In genomic region chr2:111617299-111617803, GRCh38 we compare ENCODE assay signal across 14 cellular contexts.
A peak's percentile ranks its signal among the peaks of the same experiment; 100 is the strongest.
DNase-seq lines count a peak whose midpoint lies in the region; ATAC-seq, FAIRE-seq and TF ChIP-seq lines count a peak whose summit lies in the region.
"Had no signal": no experiment of that assay in that cellular context is flagged by ENCODE, and none has a peak within 500 bp of the region (broad histone marks: within the 10 kb centered on the region; RNA-seq: fewer than 3 reads in every experiment).

No MANE protein-coding gene starts in this region.

- H3K27ac Mint-ChIP-seq in type B pancreatic cell, result peak overlapping the region; percentile 12
- H3K27ac Mint-ChIP-seq: activated naive CD4-positive, alpha-beta T cell treated with anti-CD3 and anti-CD28 coated beads for 36 hours; stimulated activated naive CD8-positive, alpha-beta T cell treated with anti-CD3 and anti-CD28 coated beads, Interleukin-15, amount 100 ng/mL, for 72 hours had no signal

- H3K9me3 Mint-ChIP-seq in type B pancreatic cell, result no peaks in the 10 kb centered on the region
- H3K9me3 Mint-ChIP-seq: activated naive CD4-positive, alpha-beta T cell treated with anti-CD3 and anti-CD28 coated beads for 36 hours; stimulated activated naive CD8-positive, alpha-beta T cell treated with anti-CD3 and anti-CD28 coated beads, Interleukin-15, amount 100 ng/mL, for 72 hours had no signal

- intact Hi-C loops in dorsolateral prefrontal cortex (cut with DNase I), result no loop called here

- no peaks in the 10 kb centered on the region for H3K79me2 ChIP-seq in keratinocyte (ENCODE audit: control insufficient read depth, insufficient read depth, low read length)

- dilution Hi-C loops in keratinocyte (cut with MboI; ENCODE audit: extremely low pct_ligation_motif_present, low sequenced_read_pairs), result no loop called here

- no peak overlapping the region for H3K4me3 Mint-ChIP-seq in type B pancreatic cell
- H3K4me3 Mint-ChIP-seq: activated naive CD4-positive, alpha-beta T cell treated with anti-CD3 and anti-CD28 coated beads for 36 hours; stimulated activated naive CD8-positive, alpha-beta T cell treated with anti-CD3 and anti-CD28 coated beads, Interleukin-15, amount 100 ng/mL, for 72 hours had no signal

- in situ Hi-C loops in astrocyte of the spinal cord (cut with HindIII; ENCODE audit: low sequenced_read_pairs), result no loop called here

- H4K20me1 ChIP-seq in keratinocyte (ENCODE audit: control insufficient read depth, extremely low read depth, insufficient read depth, low read length), result no peaks in the 10 kb centered on the region

- H3K9me3 ChIP-seq in keratinocyte (ENCODE audit: control insufficient read depth, low read depth, low read length), result no peaks in the 10 kb centered on the region
- H3K9me3 ChIP-seq: esophagus squamous epithelium, MG63 had no signal

- H3K9me1 ChIP-seq in keratinocyte (ENCODE audit: control insufficient read depth, extremely low read depth, insufficient read depth, low read length), result no peaks in the 10 kb centered on the region

- no peaks in the 10 kb centered on the region for H3K27me3 Mint-ChIP-seq in type B pancreatic cell
- H3K27me3 Mint-ChIP-seq: stimulated activated naive CD8-positive, alpha-beta T cell treated with anti-CD3 and anti-CD28 coated beads, Interleukin-15, amount 100 ng/mL, for 72 hours had no signal

- no peak overlapping the region for H3K9ac ChIP-seq in keratinocyte (ENCODE audit: control insufficient read depth, extremely low read depth, insufficient read depth, low read length)

- H3K27ac ChIP-seq in keratinocyte (ENCODE audit: control insufficient read depth, insufficient read depth, low read length), result no peak overlapping the region
- H3K27ac ChIP-seq in dorsolateral prefrontal cortex, result no peak overlapping the region
- H3K27ac ChIP-seq: 22Rv1, VCaP had no signal

- no peaks in the 10 kb centered on the region for H3K36me3 Mint-ChIP-seq in type B pancreatic cell

- DNase-seq in DMS53 (lab: John Stamatoyannopoulos, UW), result peak; percentile 27
- DNase-seq in DMS53 treated with DMSO at 0.1 percent for 48 hours (lab: John Stamatoyannopoulos, UW; ENCODE audit: unreplicated experiment), result no peak
- DNase-seq in astrocyte of the spinal cord (ENCODE audit: low read depth, low spot score), result peak; percentile 50
- peak; percentile 17 for DNase-seq in keratinocyte (ENCODE audit: low read depth, low spot score)
- no peak for DNase-seq in type B pancreatic cell (ENCODE audit: extremely low spot score, unreplicated experiment)
- no peak for DNase-seq in dorsolateral prefrontal cortex
- no peak for DNase-seq in NCI-H2029 treated with DMSO at 0.1 percent for 48 hours (lab: John Stamatoyannopoulos, UW)
- DNase-seq: activated naive CD4-positive, alpha-beta T cell treated with anti-CD3 and anti-CD28 coated beads for 36 hours; esophagus squamous epithelium; stimulated activated naive CD8-positive, alpha-beta T cell treated with anti-CD3 and anti-CD28 coated beads, Interleukin-15, amount 100 ng/mL, for 72 hours had no signal

- H2AFZ ChIP-seq in keratinocyte (ENCODE audit: control insufficient read depth, low read length), result peak overlapping the region; percentile 57

- FAIRE-seq in keratinocyte (lab: Jason Lieb, UNC), result peak; percentile 34

- TF ChIP-seq CTCF in astrocyte of the spinal cord (IDR thresholded peaks at IDR 0.05; ENCODE audit: low read depth, low read length) (no peak), keratinocyte (optimal IDR thresholded peaks at IDR 0.05 in 1 of 3, IDR thresholded peaks at IDR 0.05 in 1 of 3, conservative IDR thresholded peaks at IDR 0.05 in 1 of 3; ENCODE audit: extremely low read depth in 1 of 3, insufficient read depth in 2 of 3, low read length in 3 of 3) (no peak), type B pancreatic cell (conservative IDR thresholded peaks at IDR 0.05) (no peak), dorsolateral prefrontal cortex (IDR thresholded peaks at IDR 0.05 in 54 of 56, conservative IDR thresholded peaks at IDR 0.05 in 2 of 56; ENCODE audit: low read depth in 1 of 56, partially characterized antibody in 56 of 56) (no peak)

- H3K36me3 ChIP-seq in keratinocyte (ENCODE audit: control insufficient read depth in 2 of 2, extremely low read depth in 1 of 2, insufficient read depth in 2 of 2, low read length in 2 of 2), result no peaks in the 10 kb centered on the region
- H3K36me3 ChIP-seq: esophagus squamous epithelium, MG63 had no signal

- H3K4me3 ChIP-seq in astrocyte of the spinal cord (ENCODE audit: low read depth, low read length) (no peak overlapping the region), keratinocyte (ENCODE audit: control insufficient read depth in 2 of 3, extremely low read depth in 1 of 3, insufficient read depth in 2 of 3, low read depth in 1 of 3, low read length in 3 of 3) (no peak overlapping the region), dorsolateral prefrontal cortex (no peak overlapping the region)
- H3K4me3 ChIP-seq: esophagus squamous epithelium, MG63 had no signal

- no peaks in the 10 kb centered on the region for H3K27me3 ChIP-seq in keratinocyte (ENCODE audit: control insufficient read depth, extremely low read depth, insufficient read depth, low read length)
- no peaks in the 10 kb centered on the region for H3K27me3 ChIP-seq in dorsolateral prefrontal cortex
- H3K27me3 ChIP-seq: esophagus squamous epithelium, MG63 had no signal

- no peak for ATAC-seq in HG02623 (IDR thresholded peaks at IDR 0.05; ENCODE audit: unreplicated experiment)
- ATAC-seq: stimulated activated naive CD8-positive, alpha-beta T cell treated with anti-CD3 and anti-CD28 coated beads, Interleukin-15, amount 100 ng/mL, for 72 hours had no signal

- H3K4me2 ChIP-seq in keratinocyte (ENCODE audit: control insufficient read depth, extremely low read depth, insufficient read depth, low read depth, low read length), result peak overlapping the region; percentile 59

- H3K4me1 Mint-ChIP-seq in type B pancreatic cell (ENCODE audit: unreplicated experiment), result peaks cover 9% of the 10 kb centered on the region
- H3K4me1 Mint-ChIP-seq: stimulated activated naive CD8-positive, alpha-beta T cell treated with anti-CD3 and anti-CD28 coated beads, Interleukin-15, amount 100 ng/mL, for 72 hours had no signal

- H3K4me1 ChIP-seq in keratinocyte (ENCODE audit: control insufficient read depth, extremely low read depth, insufficient read depth, low read length), result peaks cover 22% of the 10 kb centered on the region

Comparison
In these comparisons a context has a peak if more than half of its experiments do, and no peak if none do; other contexts are left out.
1. DNase-seq: peak in DMS53 (single experiment), astrocyte of the spinal cord (single experiment) and keratinocyte (single experiment); none in DMS53 treated with DMSO at 0.1 percent for 48 hours (single experiment), type B pancreatic cell (single experiment), dorsolateral prefrontal cortex (0 of 10) and NCI-H2029 treated with DMSO at 0.1 percent for 48 hours (single experiment).